ENCODE assay signal across 16 cellular contexts in the genomic region with DNA sequence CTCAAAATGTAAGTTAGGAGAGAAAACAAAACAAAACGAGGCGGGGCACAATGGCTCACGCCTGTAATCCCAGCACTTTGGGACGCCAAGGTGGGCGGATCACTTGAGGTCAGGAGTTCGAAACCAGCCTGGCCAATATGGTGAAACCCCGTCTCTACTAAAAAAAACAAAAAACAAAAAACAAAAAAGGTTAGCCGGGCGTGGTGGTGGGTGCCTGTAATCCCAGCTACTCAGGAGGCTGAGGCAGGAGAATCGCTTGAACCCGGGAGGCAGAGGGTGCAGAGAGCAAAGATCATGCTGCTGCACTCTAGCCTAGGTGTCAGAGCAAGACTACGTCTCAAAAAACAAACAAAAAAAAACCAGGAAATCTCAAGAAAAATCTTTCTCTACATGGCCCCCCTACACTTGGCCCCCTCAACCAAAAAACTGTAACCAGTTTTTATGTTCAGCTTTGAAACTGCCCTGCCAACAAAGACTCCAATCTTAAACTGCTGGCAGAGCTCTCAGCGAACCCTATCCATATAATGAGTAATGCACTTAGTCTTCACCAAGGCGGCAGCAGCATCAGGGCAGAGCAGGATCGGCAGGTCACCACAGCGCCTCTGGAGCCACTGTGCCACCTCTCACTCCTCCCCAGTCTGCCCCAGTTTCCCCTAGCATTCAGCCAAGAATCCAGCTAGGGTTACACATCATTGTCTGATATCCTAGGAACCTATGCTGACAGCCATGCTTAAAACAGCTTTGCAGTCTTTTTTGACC.
DNase-seq lines count a peak whose midpoint lies in the region; ATAC-seq and TF ChIP-seq lines count a peak whose summit lies in the region.
"Had no signal": no experiment of that assay in that cellular context is flagged by ENCODE, and none has a peak within 500 bp of the region (broad histone marks: within the 10 kb centered on the region; RNA-seq: fewer than 3 reads in every experiment).

No MANE protein-coding gene starts in this region.

- no peak for TF ChIP-seq RAD21 in SK-N-SH (IDR thresholded peaks at IDR 0.05; ENCODE audit: low read length)

- H3K36me3 Mint-ChIP-seq in activated naive CD4-positive, alpha-beta T cell treated with anti-CD3 and anti-CD28 coated beads, Interleukin-2, amount 50 U/mL, for 24 hours: peaks cover 4% of the 10 kb centered on the region
- H3K36me3 Mint-ChIP-seq: activated CD4-positive, alpha-beta memory T cell treated with anti-CD3 and anti-CD28 coated beads for 36 hours had no signal

- peak overlapping the region; percentile 81 for H3K27ac Mint-ChIP-seq in activated naive CD4-positive, alpha-beta T cell treated with anti-CD3 and anti-CD28 coated beads, Interleukin-2, amount 50 U/mL, for 24 hours
- H3K27ac Mint-ChIP-seq: activated CD4-positive, alpha-beta memory T cell treated with anti-CD3 and anti-CD28 coated beads for 36 hours had no signal

- peaks cover 98% of the 10 kb centered on the region for H3K4me1 Mint-ChIP-seq in activated naive CD4-positive, alpha-beta T cell treated with anti-CD3 and anti-CD28 coated beads, Interleukin-2, amount 50 U/mL, for 24 hours

- no peak for DNase-seq in activated naive CD4-positive, alpha-beta T cell (lab: John Stamatoyannopoulos, UW)
- DNase-seq in SK-N-SH (no peak), kidney glomerular epithelial cell (lab: John Stamatoyannopoulos, UW) (peak; percentile 22), germinal center (ENCODE audit: low spot score) (no peak)
- DNase-seq in activated CD4-positive, alpha-beta T cell treated with anti-CD3 and anti-CD28 coated beads for 4 hours: no peak
- DNase-seq: activated CD4-positive, alpha-beta memory T cell treated with anti-CD3 and anti-CD28 coated beads for 36 hours; COR-L47; NCI-H146; NCI-H446; right cardiac atrium; stimulated activated CD4-positive, alpha-beta T cell treated with anti-CD3 and anti-CD28 coated beads, Interleukin-2, amount 100 ng/mL, for 24 hours had no signal

- peaks cover 27% of the 10 kb centered on the region for H3F3A ChIP-seq in SK-N-SH (replicated peaks; ENCODE audit: insufficient read depth)

- peaks cover 80% of the 10 kb centered on the region for H3K79me2 ChIP-seq in SK-N-SH (ENCODE audit: insufficient read depth)

- ATAC-seq in HG02759 (IDR thresholded peaks at IDR 0.05; ENCODE audit: unreplicated experiment) (no peak), GM21360 (IDR thresholded peaks at IDR 0.05; ENCODE audit: unreplicated experiment) (no peak)
- ATAC-seq: right cardiac atrium had no signal

- no peak for TF ChIP-seq CTCF in SK-N-SH (IDR thresholded peaks at IDR 0.05)

- CTCF ChIA-PET in SK-N-SH (lab: Yijun Ruan, JAX): interaction anchor here (1.6 kb wide), 1 partner anchor 13 kb away, joined by 7 read pairs; no protein-coding TSS in a partner anchor

- H3K9me3 Mint-ChIP-seq in activated naive CD4-positive, alpha-beta T cell treated with anti-CD3 and anti-CD28 coated beads, Interleukin-2, amount 50 U/mL, for 24 hours: no peaks in the 10 kb centered on the region
- H3K9me3 Mint-ChIP-seq: activated CD4-positive, alpha-beta memory T cell treated with anti-CD3 and anti-CD28 coated beads for 36 hours; activated T-helper 1 cell treated with anti-CD3 and anti-CD28 coated beads, Interleukin-12 subunit alpha, Interleukin-12 subunit beta, Interleukin-2, Interleukin-4 antibody, amounts not matched to agents 30 ng/mL and 10 ng/mL and 1 ng/mL, durations not matched to agents 14 hours and 24 hours and 36 hours had no signal

- H3K4me2 ChIP-seq in SK-N-SH: peak overlapping the region; percentile 29; the same call in 1 of the 2 replicates

- no peak overlapping the region for H3K9ac ChIP-seq in SK-N-SH

- H3K9me3 ChIP-seq in SK-N-SH: no peaks in the 10 kb centered on the region
- H3K9me3 ChIP-seq: SJSA1 had no signal

- no peaks in the 10 kb centered on the region for H3K9me2 ChIP-seq in SK-N-SH

- no peaks in the 10 kb centered on the region for H3K27me3 ChIP-seq in SK-N-SH (ENCODE audit: insufficient read depth)
- H3K27me3 ChIP-seq: SJSA1 had no signal

- H2AFZ ChIP-seq in SK-N-SH (ENCODE audit: low read depth): no peak overlapping the region

- no peak for TF ChIP-seq EP300 in SK-N-SH (IDR thresholded peaks at IDR 0.05; ENCODE audit: borderline replicate concordance in 1 of 2, low read depth in 1 of 2, low read length in 1 of 2)

- 72% methylated on average over 16 of the region's 16 CpGs for WGBS in SK-N-SH (ENCODE audit: low lambda C conversion rate)

- H3K4me1 ChIP-seq in SK-N-SH (ENCODE audit: control insufficient read depth in 1 of 2, insufficient read depth in 2 of 2, low read depth in 1 of 2, low read length in 1 of 2): peaks cover 42 to 67% of the 10 kb centered on the region in 2 experiments; a peak in 3 of 4 replicates

- POLR2A ChIA-PET in SK-N-SH (lab: Yijun Ruan, JAX): no interaction called here

- H3K4me3 Mint-ChIP-seq in activated naive CD4-positive, alpha-beta T cell treated with anti-CD3 and anti-CD28 coated beads, Interleukin-2, amount 50 U/mL, for 24 hours: peak overlapping the region; percentile 12
- H3K4me3 Mint-ChIP-seq: activated CD4-positive, alpha-beta memory T cell treated with anti-CD3 and anti-CD28 coated beads for 36 hours had no signal

- H3K27ac ChIP-seq in SK-N-SH (ENCODE audit: low read depth in 2 of 2, low read length in 1 of 2): no peak overlapping the region
- H3K27ac ChIP-seq: SJSA1 had no signal

- no peaks in the 10 kb centered on the region for H3K36me3 ChIP-seq in SK-N-SH (replicated peaks in 1 of 2; ENCODE audit: control insufficient read depth in 1 of 2, insufficient read depth in 2 of 2, low read length in 1 of 2)
- H3K36me3 ChIP-seq: SJSA1 had no signal

- no peaks in the 10 kb centered on the region for H3K27me3 Mint-ChIP-seq in activated naive CD4-positive, alpha-beta T cell treated with anti-CD3 and anti-CD28 coated beads, Interleukin-2, amount 50 U/mL, for 24 hours
- H3K27me3 Mint-ChIP-seq: activated CD4-positive, alpha-beta memory T cell treated with anti-CD3 and anti-CD28 coated beads for 36 hours had no signal

- peaks cover 36% of the 10 kb centered on the region for H4K20me1 ChIP-seq in SK-N-SH (ENCODE audit: insufficient read depth)

- no peak overlapping the region for H3K4me3 ChIP-seq in SK-N-SH (ENCODE audit: low read depth in 2 of 2, low read length in 1 of 2)
- H3K4me3 ChIP-seq: SJSA1 had no signal

TF ChIP-seq in SK-N-SH, 30 proteins besides CTCF, POLR2A, EP300 and RAD21:
- TF ChIP-seq EZH2phosphoT487 (IDR thresholded peaks at IDR 0.05; ENCODE audit: borderline replicate concordance, low read depth): no peak
- TF ChIP-seq, protein P1, sequence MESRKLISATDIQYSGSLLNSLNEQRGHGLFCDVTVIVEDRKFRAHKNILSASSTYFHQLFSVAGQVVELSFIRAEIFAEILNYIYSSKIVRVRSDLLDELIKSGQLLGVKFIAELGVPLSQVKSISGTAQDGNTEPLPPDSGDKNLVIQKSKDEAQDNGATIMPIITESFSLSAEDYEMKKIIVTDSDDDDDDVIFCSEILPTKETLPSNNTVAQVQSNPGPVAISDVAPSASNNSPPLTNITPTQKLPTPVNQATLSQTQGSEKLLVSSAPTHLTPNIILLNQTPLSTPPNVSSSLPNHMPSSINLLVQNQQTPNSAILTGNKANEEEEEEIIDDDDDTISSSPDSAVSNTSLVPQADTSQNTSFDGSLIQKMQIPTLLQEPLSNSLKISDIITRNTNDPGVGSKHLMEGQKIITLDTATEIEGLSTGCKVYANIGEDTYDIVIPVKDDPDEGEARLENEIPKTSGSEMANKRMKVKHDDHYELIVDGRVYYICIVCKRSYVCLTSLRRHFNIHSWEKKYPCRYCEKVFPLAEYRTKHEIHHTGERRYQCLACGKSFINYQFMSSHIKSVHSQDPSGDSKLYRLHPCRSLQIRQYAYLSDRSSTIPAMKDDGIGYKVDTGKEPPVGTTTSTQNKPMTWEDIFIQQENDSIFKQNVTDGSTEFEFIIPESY (IDR thresholded peaks at IDR 0.05; ENCODE audit: borderline replicate concordance, low read depth): no peak
- TF ChIP-seq, protein P2, sequence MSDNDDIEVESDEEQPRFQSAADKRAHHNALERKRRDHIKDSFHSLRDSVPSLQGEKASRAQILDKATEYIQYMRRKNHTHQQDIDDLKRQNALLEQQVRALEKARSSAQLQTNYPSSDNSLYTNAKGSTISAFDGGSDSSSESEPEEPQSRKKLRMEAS (IDR thresholded peaks at IDR 0.05; ENCODE audit: low read depth): no peak
- TF ChIP-seq GABPA (IDR thresholded peaks at IDR 0.05; ENCODE audit: low read depth): no peak
- no peak for TF ChIP-seq YY1 (IDR thresholded peaks at IDR 0.05; ENCODE audit: low read depth)
- no peak for TF ChIP-seq RXRA (IDR thresholded peaks at IDR 0.05; ENCODE audit: borderline replicate concordance, low read depth)
- TF ChIP-seq, protein P3, sequence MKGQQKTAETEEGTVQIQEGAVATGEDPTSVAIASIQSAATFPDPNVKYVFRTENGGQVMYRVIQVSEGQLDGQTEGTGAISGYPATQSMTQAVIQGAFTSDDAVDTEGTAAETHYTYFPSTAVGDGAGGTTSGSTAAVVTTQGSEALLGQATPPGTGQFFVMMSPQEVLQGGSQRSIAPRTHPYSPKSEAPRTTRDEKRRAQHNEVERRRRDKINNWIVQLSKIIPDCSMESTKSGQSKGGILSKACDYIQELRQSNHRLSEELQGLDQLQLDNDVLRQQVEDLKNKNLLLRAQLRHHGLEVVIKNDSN (IDR thresholded peaks at IDR 0.05; ENCODE audit: borderline replicate concordance, low read depth): no peak
- no peak for TF ChIP-seq ELF1 (IDR thresholded peaks at IDR 0.05)
- no peak for TF ChIP-seq MXI1 (IDR thresholded peaks at IDR 0.05; ENCODE audit: low read depth, low read length)
